12 cellular contexts compared by ENCODE assay signal in genomic region chr15:59327942-59328341, GRCh38. TPM values are rescaled to one million over a fixed set of nuclear protein-coding genes. Genes with fewer than 3 reads are reported as not detected.
DNase-seq lines count a peak whose midpoint lies in the region; ATAC-seq, FAIRE-seq and TF ChIP-seq lines count a peak whose summit lies in the region.
"Had no signal": no experiment of that assay in that cellular context is flagged by ENCODE, and none has a peak within 500 bp of the region (broad histone marks: within the 10 kb centered on the region; RNA-seq: fewer than 3 reads in every experiment).

No MANE protein-coding gene starts in this region.

- no peak overlapping the region for H3K4me3 ChIP-seq in liver (ENCODE audit: low read depth in 1 of 3, low read length in 3 of 3)
- H3K4me3 ChIP-seq in HepG2 (replicated peaks in 1 of 3; ENCODE audit: insufficient read depth in 1 of 3, low read depth in 2 of 3, low read length in 3 of 3), result no peak overlapping the region

- TF ChIP-seq CTCF in liver (IDR thresholded peaks at IDR 0.05; ENCODE audit: low read depth, low read length, missing input control), result no peak
- no peak for TF ChIP-seq CTCF in HepG2 (CRISPR knock-in tag; IDR thresholded peaks at IDR 0.05)
- TF ChIP-seq CTCF in activated CD8-positive, alpha-beta T cell treated with anti-CD3 and anti-CD28 coated beads for 36 hours (IDR thresholded peaks at IDR 0.05), result no peak

- no peak overlapping the region for H3K4me2 ChIP-seq in HepG2 (ENCODE audit: low read depth, low read length)

- DNase-seq in HepG2 (ENCODE audit: low spot score), result no peak
- DNase-seq in activated CD8-positive, alpha-beta T cell treated with anti-CD3 and anti-CD28 coated beads for 36 hours, result peak; percentile 23
- DNase-seq in ACHN, result no peak
- no peak for DNase-seq in RKO (ENCODE audit: low spot score)
- no peak for DNase-seq in cortex of kidney (lab: John Stamatoyannopoulos, UW)
- DNase-seq: activated CD4-positive, alpha-beta T cell treated with anti-CD3 and anti-CD28 coated beads, Interleukin-2, amount 50 U/mL, for 48 hours; GOT3; NCI-H187; stimulated activated naive CD4-positive, alpha-beta T cell had no signal

- no peak overlapping the region for H3K9ac ChIP-seq in liver (ENCODE audit: low read depth in 1 of 2, low read length in 2 of 2)
- H3K9ac ChIP-seq in HepG2 (ENCODE audit: insufficient read depth, low read depth, low read length), result no peak overlapping the region

- no peak for FAIRE-seq in HepG2 (lab: Jason Lieb, UNC)

- peaks cover 15% of the 10 kb centered on the region for H3K79me2 ChIP-seq in HepG2 (ENCODE audit: insufficient read depth, low read length)

- WGBS in liver, result 41% methylated on average over 3 of the region's 3 CpGs
- 73% methylated on average over 3 of the region's 3 CpGs for WGBS in HepG2 (ENCODE audit: low lambda C conversion rate)

- no peaks in the 10 kb centered on the region for H3K36me3 Mint-ChIP-seq in activated CD8-positive, alpha-beta T cell treated with anti-CD3 and anti-CD28 coated beads for 36 hours (ENCODE audit: low read depth)

- H3K4me1 Mint-ChIP-seq in activated CD8-positive, alpha-beta T cell treated with anti-CD3 and anti-CD28 coated beads for 36 hours (ENCODE audit: low read depth), result peaks cover 7% of the 10 kb centered on the region

- no peak overlapping the region for H3K4me3 Mint-ChIP-seq in activated CD8-positive, alpha-beta T cell treated with anti-CD3 and anti-CD28 coated beads for 36 hours

- CTCF ChIA-PET in HepG2 (lab: Yijun Ruan, JAX; ENCODE audit: low intra/inter-chr PET ratio, low total read pairs), result no interaction called here
- CTCF ChIA-PET in activated CD8-positive, alpha-beta T cell treated with anti-CD3 and anti-CD28 coated beads for 36 hours (lab: Charles Lee), result no interaction called here

- no peak for TF ChIP-seq POLR2A in HepG2 (IDR thresholded peaks at IDR 0.05; ENCODE audit: insufficient read depth in 1 of 2, low read depth in 2 of 2, low read length in 2 of 2)

- no TSS peak for BruUV-seq in HepG2 (replicated peaks; lab: Mats Ljungman, UMichigan)

- H3K27ac ChIP-seq in liver (ENCODE audit: low read depth in 1 of 2, low read length in 2 of 2) (peak overlapping the region in 1 of 2 donors; percentile 32), HepG2 (ENCODE audit: extremely low read length, insufficient read depth, low read length) (no peak overlapping the region)

- no peaks in the 10 kb centered on the region for H3K36me3 ChIP-seq in liver (ENCODE audit: control insufficient read depth in 4 of 4, insufficient read depth in 3 of 4, low read depth in 1 of 4, low read length in 3 of 4)
- no peaks in the 10 kb centered on the region; a peak in 1 of 5 replicates for H3K36me3 ChIP-seq in HepG2 (replicated peaks in 1 of 2; ENCODE audit: control insufficient read depth in 1 of 2, insufficient read depth in 2 of 2, low read length in 2 of 2)

- H4K20me1 ChIP-seq in HepG2 (ENCODE audit: insufficient read depth, low read length), result no peaks in the 10 kb centered on the region

- peaks cover 6% of the 10 kb centered on the region for H3K27me3 Mint-ChIP-seq in activated CD8-positive, alpha-beta T cell treated with anti-CD3 and anti-CD28 coated beads for 36 hours

- H3K27me3 ChIP-seq in liver (ENCODE audit: control insufficient read depth in 4 of 4, insufficient read depth in 4 of 4, low read length in 3 of 4), result no peaks in the 10 kb centered on the region
- no peaks in the 10 kb centered on the region for H3K27me3 ChIP-seq in HepG2 (ENCODE audit: control insufficient read depth in 1 of 2, insufficient read depth in 2 of 2, low read length in 2 of 2)

- H3K27ac Mint-ChIP-seq in activated CD8-positive, alpha-beta T cell treated with anti-CD3 and anti-CD28 coated beads for 36 hours, result no peak overlapping the region

- intact Hi-C loops in HepG2 (cut with micrococcal nuclease; ENCODE audit: unreplicated experiment), result loop anchor here (10.0 kb wide), 1 partner anchor 53 kb away; no protein-coding TSS in a partner anchor
- intact Hi-C loops in activated CD8-positive, alpha-beta T cell treated with anti-CD3 and anti-CD28 coated beads for 36 hours (cut with micrococcal nuclease), result no loop called here

- H2AFZ ChIP-seq in HepG2 (ENCODE audit: low read length), result no peak overlapping the region

- no peak for TF ChIP-seq EP300 in HepG2 (IDR thresholded peaks at IDR 0.05; ENCODE audit: low read depth in 2 of 2, low read length in 2 of 2)
- no peak for TF ChIP-seq EP300 in HepG2 (CRISPR knock-in tag; IDR thresholded peaks at IDR 0.05; ENCODE audit: borderline replicate concordance)

- peak; percentile 15 to 32 for TF ChIP-seq RAD21 in liver (IDR thresholded peaks at IDR 0.05)
- TF ChIP-seq RAD21 in HepG2 (CRISPR knock-in tag; IDR thresholded peaks at IDR 0.05), result no peak

- POLR2A ChIA-PET in HepG2 (lab: Yijun Ruan, JAX), result no interaction called here
- POLR2A ChIA-PET in activated CD8-positive, alpha-beta T cell treated with anti-CD3 and anti-CD28 coated beads for 36 hours (lab: Charles Lee), result no interaction called here

- H3K9me3 Mint-ChIP-seq in activated CD8-positive, alpha-beta T cell treated with anti-CD3 and anti-CD28 coated beads for 36 hours, result no peaks in the 10 kb centered on the region

- H3K4me1 ChIP-seq in liver (ENCODE audit: control insufficient read depth in 4 of 4, insufficient read depth in 4 of 4, low read length in 3 of 4), result peaks cover 10 to 42% (median 35%) of the 10 kb centered on the region in 4 donors
- peaks cover 53% of the 10 kb centered on the region for H3K4me1 ChIP-seq in HepG2 (ENCODE audit: insufficient read depth, low read length)

- H3K9me3 ChIP-seq in liver (ENCODE audit: control insufficient read depth in 4 of 4, low read length in 3 of 4), result no peaks in the 10 kb centered on the region
- no peaks in the 10 kb centered on the region for H3K9me3 ChIP-seq in HepG2 (ENCODE audit: low read length)

- in situ Hi-C loops in HepG2 (cut with HindIII; ENCODE audit: extremely low pct_ligation_motif_present, low pct_unique_long_range_greater_than_20kb), result no loop called here
- in situ Hi-C loops in ACHN (cut with HindIII; ENCODE audit: low pct_ligation_motif_present, low pct_unique_long_range_greater_than_20kb, low sequenced_read_pairs), result no loop called here

- ATAC-seq in HepG2 (no peak), HG02981 (IDR thresholded peaks at IDR 0.05; ENCODE audit: unreplicated experiment) (peak; percentile 57), GM19452 (IDR thresholded peaks at IDR 0.05; ENCODE audit: unreplicated experiment) (no peak)
- peak; percentile 45 for ATAC-seq in activated CD8-positive, alpha-beta T cell treated with anti-CD3 and anti-CD28 coated beads for 36 hours

TF ChIP-seq in HepG2, 621 proteins besides CTCF, POLR2A, EP300 and RAD21 (continues in another document):
- no peak for TF ChIP-seq FOXA1 (IDR thresholded peaks at IDR 0.05)
- TF ChIP-seq FOXA1 (CRISPR knock-in tag; IDR thresholded peaks at IDR 0.05), result no peak
- no peak for TF ChIP-seq ZNF878 (CRISPR knock-in tag; IDR thresholded peaks at IDR 0.05)
- no peak for TF ChIP-seq ZNF383 (CRISPR knock-in tag; IDR thresholded peaks at IDR 0.05; ENCODE audit: borderline replicate concordance)
- no peak for TF ChIP-seq IRF2 (CRISPR knock-in tag; IDR thresholded peaks at IDR 0.05)
- no peak for TF ChIP-seq HOXA5 (CRISPR knock-in tag; IDR thresholded peaks at IDR 0.05)
- TF ChIP-seq ZNF782 (CRISPR knock-in tag; IDR thresholded peaks at IDR 0.05; ENCODE audit: borderline replicate concordance), result no peak
- no peak for TF ChIP-seq ZSCAN22 (CRISPR knock-in tag; IDR thresholded peaks at IDR 0.05)
- no peak for TF ChIP-seq ZNF20 (CRISPR knock-in tag; IDR thresholded peaks at IDR 0.05)

RNA-seq across cellular contexts. Expression of gene MYO1E, which starts 44.7 kb away (rescaled TPM):
- 10 to 100 TPM in 1 of 2 donors, 1 to 10 TPM in 1; 6.7 to 70.9 TPM for total RNA-seq in liver
- polyA plus RNA-seq in liver, result 10 to 100 TPM; 13.6 to 29.6 TPM
- total RNA-seq in HepG2 (2016; rRNA removed; fragmentation: Illumina TruSeq; extraction: Trizol), result 25.1 and 38.5 TPM in 2 replicates
- total RNA-seq in HepG2 (2016; cell fraction: cytosol; rRNA removed; fragmentation: Illumina TruSeq; extraction: Trizol; ENCODE audit: low read depth), result 6.6 and 8.8 TPM in 2 replicates
- 28.4 and 35.1 TPM in 2 replicates for total RNA-seq in HepG2 (2016; cell fraction: insoluble cytoplasmic fraction; rRNA removed; fragmentation: Illumina TruSeq; extraction: Trizol)
- 6.5 and 7.9 TPM in 2 replicates for total RNA-seq in HepG2 (2016; cell fraction: membrane; rRNA removed; fragmentation: Illumina TruSeq; extraction: Trizol)
- total RNA-seq in HepG2 (2016; cell fraction: nucleus; rRNA removed; fragmentation: Illumina TruSeq; extraction: Trizol), result 32.4 and 33.1 TPM in 2 replicates
- polyA plus RNA-seq in HepG2 (2011; rRNA removed), result 12.6 and 15.7 TPM in 2 replicates
- polyA plus RNA-seq in HepG2 (2011; cell fraction: cytosol; rRNA removed), result 10.1 and 10.8 TPM in 2 replicates
- polyA plus RNA-seq in HepG2 (2011; cell fraction: nucleus; rRNA removed), result 20.9 and 25.3 TPM in 2 replicates
- polyA plus RNA-seq in HepG2 (2012), result 26.0 and 36.6 TPM in 2 replicates
- 1.1 and 1.6 TPM in 2 replicates for polyA plus RNA-seq in HepG2 (2016; cell fraction: cytosol; fragmentation: Illumina TruSeq; extraction: Trizol; ENCODE audit: low read depth)
- 22.4 and 25.8 TPM in 2 replicates for polyA plus RNA-seq in HepG2 (2016; cell fraction: insoluble cytoplasmic fraction; fragmentation: Illumina TruSeq; extraction: Trizol; ENCODE audit: low read depth)
- 2.2 and 2.7 TPM in 2 replicates for polyA plus RNA-seq in HepG2 (2016; cell fraction: membrane; fragmentation: Illumina TruSeq; extraction: Trizol; ENCODE audit: low read depth)
- polyA plus RNA-seq in HepG2 (2016; cell fraction: nucleus; fragmentation: Illumina TruSeq; extraction: Trizol; ENCODE audit: insufficient read depth, low read depth), result 15.6 and 16.7 TPM in 2 replicates
- polyA minus RNA-seq in HepG2 (2011; rRNA and poly(A)+ RNA removed; ENCODE audit: low replicate concordance), result 33.9 and 197 TPM in 2 replicates
- polyA minus RNA-seq in HepG2 (2011; cell fraction: cytosol; rRNA and poly(A)+ RNA removed), result 22.2 and 26.0 TPM in 2 replicates
- polyA minus RNA-seq in HepG2 (2011; cell fraction: nucleus; rRNA and poly(A)+ RNA removed), result 47.1 and 47.9 TPM in 2 replicates
- 10 to 100 TPM; 20.3 to 22.7 TPM for total RNA-seq in activated CD8-positive, alpha-beta T cell treated with anti-CD3 and anti-CD28 coated beads for 36 hours

Comparison
In these comparisons a context has a peak if more than half of its experiments do, and no peak if none do; other contexts are left out.
1. ATAC-seq: peak in HG02981 (single experiment) and activated CD8-positive, alpha-beta T cell treated with anti-CD3 and anti-CD28 coated beads for 36 hours (single experiment); none in HepG2 (single experiment) and GM19452 (single experiment).